9 cellular contexts compared by ENCODE assay signal in genomic region chr10:44316187-44316921, GRCh38.
A peak's percentile ranks its signal among the peaks of the same experiment; 100 is the strongest.
DNase-seq lines count a peak whose midpoint lies in the region; ATAC-seq and TF ChIP-seq lines count a peak whose summit lies in the region.
"Had no signal": no experiment of that assay in that cellular context is flagged by ENCODE, and none has a peak within 500 bp of the region (broad histone marks: within the 10 kb centered on the region; RNA-seq: fewer than 3 reads in every experiment).

No MANE protein-coding gene starts in this region.

- H3K27ac ChIP-seq in endodermal cell (ENCODE audit: low read depth, low read length) = no peak overlapping the region
- no peak overlapping the region for H3K27ac ChIP-seq in testis

- TF ChIP-seq POLR2A in testis (IDR thresholded peaks at IDR 0.05) = no peak

- H3K9me3 ChIP-seq in endodermal cell (ENCODE audit: control insufficient read depth, low read length) (no peaks in the 10 kb centered on the region), testis (no peaks in the 10 kb centered on the region)

- peaks cover 1% of the 10 kb centered on the region for H3K4me1 Mint-ChIP-seq in activated naive CD4-positive, alpha-beta T cell treated with anti-CD3 and anti-CD28 coated beads, Interleukin-2, amount 10 ng/mL, durations not matched to agents 7 days and 5 days
- H3K4me1 Mint-ChIP-seq in endodermal cell (no peaks in the 10 kb centered on the region), HFFc6 (ENCODE audit: low read depth) (peaks cover 6% of the 10 kb centered on the region)

- TF ChIP-seq CTCF in endodermal cell (conservative IDR thresholded peaks at IDR 0.05) = no peak
- no peak for TF ChIP-seq CTCF in testis (IDR thresholded peaks at IDR 0.05)
- no peak for TF ChIP-seq CTCF in HFFc6 (IDR thresholded peaks at IDR 0.05)

- 93 to 100% methylated on average over 3 to 8 of the region's 8 CpGs for WGBS in endodermal cell (ENCODE audit: insufficient coverage in 1 of 2, insufficient read length in 1 of 2), 2 experiments
- 55 to 74% methylated on average over 8 of the region's 8 CpGs for WGBS in testis, 2 donors

- H3K4me3 Mint-ChIP-seq in activated naive CD4-positive, alpha-beta T cell treated with anti-CD3 and anti-CD28 coated beads, Interleukin-2, amount 10 ng/mL, durations not matched to agents 7 days and 5 days = no peak overlapping the region
- H3K4me3 Mint-ChIP-seq in endodermal cell = no peak overlapping the region
- H3K4me3 Mint-ChIP-seq in HFFc6 = no peak overlapping the region
- H3K4me3 Mint-ChIP-seq: activated T-helper 1 cell treated with anti-CD3 and anti-CD28 coated beads, Interleukin-12 subunit alpha, Interleukin-12 subunit beta, Interleukin-2, Interleukin-4 antibody, amounts not matched to agents 30 ng/mL and 10 ng/mL and 1 ng/mL, durations not matched to agents 14 hours and 24 hours and 36 hours had no signal

- no peak overlapping the region for H3K9ac ChIP-seq in endodermal cell (ENCODE audit: extremely low read depth, low read length, poor library complexity, severe bottlenecking)

- H3K4me3 ChIP-seq in endodermal cell (ENCODE audit: low read length) (no peak overlapping the region), testis (no peak overlapping the region)

- no peak overlapping the region for H3K27ac Mint-ChIP-seq in activated naive CD4-positive, alpha-beta T cell treated with anti-CD3 and anti-CD28 coated beads, Interleukin-2, amount 50 U/mL, for 72 hours
- no peak overlapping the region for H3K27ac Mint-ChIP-seq in activated naive CD4-positive, alpha-beta T cell treated with anti-CD3 and anti-CD28 coated beads, Interleukin-2, amount 10 ng/mL, durations not matched to agents 7 days and 5 days
- H3K27ac Mint-ChIP-seq in endodermal cell (no peak overlapping the region), HFFc6 (no peak overlapping the region)
- H3K27ac Mint-ChIP-seq: activated T-helper 1 cell treated with anti-CD3 and anti-CD28 coated beads, Interleukin-12 subunit alpha, Interleukin-12 subunit beta, Interleukin-2, Interleukin-4 antibody, amounts not matched to agents 30 ng/mL and 10 ng/mL and 1 ng/mL, durations not matched to agents 14 hours and 24 hours and 36 hours had no signal

- H3K36me3 ChIP-seq in endodermal cell (ENCODE audit: control insufficient read depth, insufficient read depth, low read length) (no peaks in the 10 kb centered on the region), testis (ENCODE audit: low read depth, missing control alignments) (no peaks in the 10 kb centered on the region)

- intact Hi-C loops in testis (cut with DNase I; ENCODE audit: low total_unique reads) = no loop called here

- H3K27me3 Mint-ChIP-seq in activated naive CD4-positive, alpha-beta T cell treated with anti-CD3 and anti-CD28 coated beads, Interleukin-2, amount 10 ng/mL, durations not matched to agents 7 days and 5 days = peaks cover 5% of the 10 kb centered on the region
- H3K27me3 Mint-ChIP-seq in endodermal cell (ENCODE audit: insufficient read depth) = peaks cover 31% of the 10 kb centered on the region
- peaks cover 3% of the 10 kb centered on the region for H3K27me3 Mint-ChIP-seq in HFFc6 (ENCODE audit: insufficient read depth)

- CTCF ChIA-PET in activated naive CD4-positive, alpha-beta T cell treated with anti-CD3 and anti-CD28 coated beads, Interleukin-2, amount 10 ng/mL, durations not matched to agents 7 days and 5 days (lab: Charles Lee) = no interaction called here

- DNase-seq in activated naive CD4-positive, alpha-beta T cell treated with anti-CD3 and anti-CD28 coated beads, Interleukin-2, amount 50 U/mL, for 72 hours (ENCODE audit: low spot score in 2 of 2) = peak in 1 of 2 donors; percentile 7
- DNase-seq in activated naive CD4-positive, alpha-beta T cell treated with anti-CD3 and anti-CD28 coated beads, Interleukin-2, amount 10 ng/mL, durations not matched to agents 7 days and 5 days = no peak
- DNase-seq in endodermal cell (peak; percentile 97), testis (peak; percentile 67), NOMO-1 (lab: John Stamatoyannopoulos, UW; ENCODE audit: unreplicated experiment in 2 of 2) (no peak), HFFc6 (no peak)

- H3K27me3 ChIP-seq in endodermal cell (ENCODE audit: control insufficient read depth, insufficient read depth, low read length, poor library complexity, severe bottlenecking) = peaks cover 11% of the 10 kb centered on the region
- H3K27me3 ChIP-seq in testis = no peaks in the 10 kb centered on the region

- H3K9me3 Mint-ChIP-seq in activated naive CD4-positive, alpha-beta T cell treated with anti-CD3 and anti-CD28 coated beads, Interleukin-2, amount 50 U/mL, for 72 hours = no peaks in the 10 kb centered on the region
- no peaks in the 10 kb centered on the region for H3K9me3 Mint-ChIP-seq in activated naive CD4-positive, alpha-beta T cell treated with anti-CD3 and anti-CD28 coated beads, Interleukin-2, amount 10 ng/mL, durations not matched to agents 7 days and 5 days
- H3K9me3 Mint-ChIP-seq in endodermal cell (no peaks in the 10 kb centered on the region), HFFc6 (no peaks in the 10 kb centered on the region; the same call in 1 of the 2 replicates)
- H3K9me3 Mint-ChIP-seq: activated T-helper 1 cell treated with anti-CD3 and anti-CD28 coated beads, Interleukin-12 subunit alpha, Interleukin-12 subunit beta, Interleukin-2, Interleukin-4 antibody, amounts not matched to agents 30 ng/mL and 10 ng/mL and 1 ng/mL, durations not matched to agents 14 hours and 24 hours and 36 hours had no signal

- H3K36me3 Mint-ChIP-seq in activated naive CD4-positive, alpha-beta T cell treated with anti-CD3 and anti-CD28 coated beads, Interleukin-2, amount 50 U/mL, for 72 hours = no peaks in the 10 kb centered on the region
- H3K36me3 Mint-ChIP-seq in activated naive CD4-positive, alpha-beta T cell treated with anti-CD3 and anti-CD28 coated beads, Interleukin-2, amount 10 ng/mL, durations not matched to agents 7 days and 5 days = no peaks in the 10 kb centered on the region
- H3K36me3 Mint-ChIP-seq in endodermal cell (ENCODE audit: low read depth) = no peaks in the 10 kb centered on the region
- no peaks in the 10 kb centered on the region; the same call in 1 of the 2 replicates for H3K36me3 Mint-ChIP-seq in HFFc6 (ENCODE audit: low read depth)

- no peaks in the 10 kb centered on the region for H3K4me1 ChIP-seq in endodermal cell (ENCODE audit: control insufficient read depth, insufficient read depth, low read length)
- H3K4me1 ChIP-seq in testis = no peaks in the 10 kb centered on the region

- ATAC-seq in activated naive CD4-positive, alpha-beta T cell treated with anti-CD3 and anti-CD28 coated beads, Interleukin-2, amount 50 U/mL, for 72 hours = peak; percentile 24 to 75
- peak; percentile 59 for ATAC-seq in HG03521 (IDR thresholded peaks at IDR 0.05; ENCODE audit: unreplicated experiment)
- ATAC-seq in GM21526 (IDR thresholded peaks at IDR 0.05; ENCODE audit: low FRiP score, unreplicated experiment) = no peak

Comparison
In these comparisons a context has a peak if more than half of its experiments do, and no peak if none do; other contexts are left out.
1. DNase-seq: peak in endodermal cell (single experiment) and testis (single experiment); none in activated naive CD4-positive, alpha-beta T cell treated with anti-CD3 and anti-CD28 coated beads, Interleukin-2, amount 10 ng/mL, durations not matched to agents 7 days and 5 days (single experiment), NOMO-1 (0 of 2) and HFFc6 (single experiment).